13 cellular contexts compared by ENCODE assay signal in genomic region chr5:78540335-78541057, GRCh38.
A peak's percentile ranks its signal among the peaks of the same experiment; 100 is the strongest.
DNase-seq lines count a peak whose midpoint lies in the region; ATAC-seq and TF ChIP-seq lines count a peak whose summit lies in the region.
"Had no signal": no experiment of that assay in that cellular context is flagged by ENCODE, and none has a peak within 500 bp of the region (broad histone marks: within the 10 kb centered on the region; RNA-seq: fewer than 3 reads in every experiment).

No MANE protein-coding gene starts in this region.

- H3K9ac ChIP-seq in HCT116 (ENCODE audit: low read length) (no peak overlapping the region), GM23248 (no peak overlapping the region)

- H3K9me3 Mint-ChIP-seq in glutamatergic neuron (ENCODE audit: unreplicated experiment), result peaks cover 3% of the 10 kb centered on the region
- H3K9me3 Mint-ChIP-seq: activated T-cell treated with anti-CD3 and anti-CD28 coated beads, Interleukin-2, amount 50 U/mL, for 4 hours; CD4-positive, CD25-positive, alpha-beta regulatory T cell; natural killer cell had no signal

- peaks cover 12% of the 10 kb centered on the region for H3K4me1 Mint-ChIP-seq in glutamatergic neuron (ENCODE audit: low read depth, unreplicated experiment)
- H3K4me1 Mint-ChIP-seq: CD4-positive, CD25-positive, alpha-beta regulatory T cell had no signal

- no peak for DNase-seq in HCT116 (ENCODE audit: low read depth, low spot score)
- DNase-seq in adrenal gland, result peak in 3 of 7 donors; percentile 57 to 76 (median 61)
- peak; percentile 84 for DNase-seq in right atrium auricular region (ENCODE audit: low spot score)
- peak; percentile 53 for DNase-seq in retina
- DNase-seq in GM23248, result no peak
- no peak for DNase-seq in NCI-H2029 treated with DMSO at 0.1 percent for 48 hours (lab: John Stamatoyannopoulos, UW)
- no peak for DNase-seq in glutamatergic neuron
- DNase-seq: activated T-cell treated with anti-CD3 and anti-CD28 coated beads, Interleukin-2, amount 50 U/mL, for 4 hours; CD4-positive, CD25-positive, alpha-beta regulatory T cell; natural killer cell; NCI-H1092 treated with DMSO at 0.1 percent for 48 hours had no signal

- no peak overlapping the region for H3K27ac ChIP-seq in HCT116 (ENCODE audit: low read depth, low read length)
- peak overlapping the region in 3 of 5 donors; percentile 15 to 73 (median 71) for H3K27ac ChIP-seq in adrenal gland
- H3K27ac ChIP-seq in right atrium auricular region, result peak overlapping the region; percentile 52 to 73
- H3K27ac ChIP-seq in GM23248, result no peak overlapping the region
- H3K27ac ChIP-seq: SK-N-MC had no signal

- H3K36me3 ChIP-seq in HCT116 (ENCODE audit: control insufficient read depth in 1 of 2, insufficient read depth in 2 of 2, low read length in 2 of 2) (no peaks in the 10 kb centered on the region), adrenal gland (replicated peaks in 1 of 2) (no peaks in the 10 kb centered on the region), right atrium auricular region (no peaks in the 10 kb centered on the region), GM23248 (ENCODE audit: low read depth) (no peaks in the 10 kb centered on the region)

- H3K36me3 Mint-ChIP-seq in glutamatergic neuron (ENCODE audit: unreplicated experiment), result no peaks in the 10 kb centered on the region
- H3K36me3 Mint-ChIP-seq: CD4-positive, CD25-positive, alpha-beta regulatory T cell; natural killer cell had no signal

- POLR2A ChIA-PET in HCT116 (lab: Charles Lee), result no interaction called here

- no peak overlapping the region for H3K27ac Mint-ChIP-seq in glutamatergic neuron (ENCODE audit: unreplicated experiment)
- H3K27ac Mint-ChIP-seq: CD4-positive, CD25-positive, alpha-beta regulatory T cell; natural killer cell had no signal

- H3F3A ChIP-seq in GM23248 (ENCODE audit: insufficient read depth), result peaks cover 12% of the 10 kb centered on the region

- RAD21 ChIA-PET in HCT116 (lab: Charles Lee; ENCODE audit: low non-redundant PET in 1 of 2, low total read pairs in 2 of 2, uncharacterized antibody in 2 of 2, unreplicated experiment in 2 of 2), result no interaction called here

- H3K9me3 ChIP-seq in HCT116 (ENCODE audit: control insufficient read depth in 1 of 2, insufficient read depth in 1 of 2, low read depth in 1 of 2, low read length in 2 of 2), result no peaks in the 10 kb centered on the region
- H3K9me3 ChIP-seq in adrenal gland (replicated peaks in 1 of 3), result no peaks in the 10 kb centered on the region
- H3K9me3 ChIP-seq in right atrium auricular region, result no peaks in the 10 kb centered on the region
- H3K9me3 ChIP-seq in GM23248 (ENCODE audit: low read depth), result no peaks in the 10 kb centered on the region

- H4K20me1 ChIP-seq in HCT116 (ENCODE audit: insufficient read depth), result no peaks in the 10 kb centered on the region
- no peaks in the 10 kb centered on the region for H4K20me1 ChIP-seq in GM23248 (ENCODE audit: insufficient read depth)

- H3K9me2 ChIP-seq in HCT116 (ENCODE audit: insufficient read depth) (no peaks in the 10 kb centered on the region), GM23248 (ENCODE audit: insufficient read depth) (no peaks in the 10 kb centered on the region)

- H3K4me3 ChIP-seq in HCT116 (replicated peaks in 1 of 2; ENCODE audit: low read depth in 1 of 2, low read length in 2 of 2), result no peak overlapping the region
- no peak overlapping the region for H3K4me3 ChIP-seq in adrenal gland
- H3K4me3 ChIP-seq in right atrium auricular region, result no peak overlapping the region
- H3K4me3 ChIP-seq in GM23248, result no peak overlapping the region
- H3K4me3 ChIP-seq: SK-N-MC had no signal

- ATAC-seq in HCT116 (no peak), HG03521 (IDR thresholded peaks at IDR 0.05; ENCODE audit: unreplicated experiment) (no peak)
- ATAC-seq: activated T-cell treated with anti-CD3 and anti-CD28 coated beads, Interleukin-2, amount 50 U/mL, for 4 hours; natural killer cell had no signal

- TF ChIP-seq POLR2A in HCT116 (IDR thresholded peaks at IDR 0.05; ENCODE audit: borderline replicate concordance, extremely low read depth, insufficient read depth, insufficient read length) (no peak), adrenal gland (IDR thresholded peaks at IDR 0.05) (no peak)

- in situ Hi-C loops in GM23248 (cut with MboI), result no loop called here

- WGBS in adrenal gland, 4 donors, result 52 to 77% (median 67%) methylated on average over 7 of the region's 7 CpGs
- 50 to 54% methylated on average over 7 of the region's 7 CpGs for WGBS in GM23248 (ENCODE audit: low coverage in 1 of 2, low lambda C conversion rate in 2 of 2, missing lambda C conversion rate in 2 of 2), 2 experiments

- CTCF ChIA-PET in HCT116 (lab: Charles Lee), result no interaction called here

- TF ChIP-seq CTCF in HCT116 (IDR thresholded peaks at IDR 0.05 in 2 of 3, conservative IDR thresholded peaks at IDR 0.05 in 1 of 3; ENCODE audit: borderline replicate concordance in 1 of 3, insufficient read depth in 1 of 3, low read depth in 2 of 3, low read length in 2 of 3) (no peak), adrenal gland (IDR thresholded peaks at IDR 0.05) (no peak), right atrium auricular region (IDR thresholded peaks at IDR 0.05) (no peak), glutamatergic neuron (IDR thresholded peaks at IDR 0.05; ENCODE audit: partially characterized antibody, unreplicated experiment) (no peak)

- H3K27me3 ChIP-seq in HCT116 (ENCODE audit: insufficient read depth, low read length), result no peaks in the 10 kb centered on the region
- no peaks in the 10 kb centered on the region for H3K27me3 ChIP-seq in adrenal gland
- no peaks in the 10 kb centered on the region for H3K27me3 ChIP-seq in right atrium auricular region
- no peaks in the 10 kb centered on the region for H3K27me3 ChIP-seq in GM23248 (replicated peaks; ENCODE audit: insufficient read depth)

- H3K79me2 ChIP-seq in HCT116 (ENCODE audit: insufficient read depth, low read length) (no peaks in the 10 kb centered on the region), GM23248 (ENCODE audit: insufficient read depth) (0 out of 2 replicates have a peak, but pooled peaks cover 12% of the 10 kb centered on the region)

- H3K4me2 ChIP-seq in HCT116 (ENCODE audit: low read length) (no peak overlapping the region), GM23248 (ENCODE audit: unreplicated experiment) (no peak overlapping the region)

- H2AFZ ChIP-seq in HCT116 (ENCODE audit: low read depth, low read length, poor library complexity, severe bottlenecking) (no peak overlapping the region), GM23248 (no peak overlapping the region)

- no peak overlapping the region for H3K4me3 Mint-ChIP-seq in glutamatergic neuron (ENCODE audit: unreplicated experiment)
- H3K4me3 Mint-ChIP-seq: activated T-cell treated with anti-CD3 and anti-CD28 coated beads, Interleukin-2, amount 50 U/mL, for 4 hours; CD4-positive, CD25-positive, alpha-beta regulatory T cell; natural killer cell had no signal

- intact Hi-C loops in HCT116 (cut with micrococcal nuclease) (no loop called here), adrenal gland (cut with DNase I) (loop anchor here in 1 of 2 donors (10.0 kb wide), 1 partner anchor 104 kb away; the partner anchor contains the start of gene LHFPL2)

- TF ChIP-seq RAD21 in HCT116 (IDR thresholded peaks at IDR 0.05; ENCODE audit: low read depth), result peak; percentile 15; the same call in 1 of the 2 replicates

- peaks cover 3% of the 10 kb centered on the region for H3K27me3 Mint-ChIP-seq in glutamatergic neuron (ENCODE audit: unreplicated experiment)

- H3K4me1 ChIP-seq in HCT116 (ENCODE audit: control insufficient read depth in 1 of 2, insufficient read depth in 2 of 2, low read length in 2 of 2) (peaks cover 0 to 8% of the 10 kb centered on the region in 2 experiments; a peak in 1 of 4 replicates), adrenal gland (replicated peaks in 1 of 2) (peaks cover 15 to 37% of the 10 kb centered on the region in 2 donors), right atrium auricular region (peaks cover 0 to 26% of the 10 kb centered on the region in 2 donors), GM23248 (ENCODE audit: insufficient read depth) (peaks cover 15% of the 10 kb centered on the region)

- BruUV-seq in HCT116 (replicated peaks; lab: Mats Ljungman, UMichigan), result no TSS peak

TF ChIP-seq in HCT116, 20 proteins besides CTCF, POLR2A, EP300 and RAD21:
- TF ChIP-seq POLR2AphosphoS5 (IDR thresholded peaks at IDR 0.05; ENCODE audit: low read depth, low read length) (no peak), TCF7L2 (IDR thresholded peaks at IDR 0.05; ENCODE audit: borderline replicate concordance, extremely low read depth, insufficient read depth, insufficient read length) (no peak), EZH2phosphoT487 (IDR thresholded peaks at IDR 0.05; ENCODE audit: borderline replicate concordance) (no peak), FOSL1 (IDR thresholded peaks at IDR 0.05; ENCODE audit: low read depth) (no peak)

Comparison
In these comparisons a context has a peak if more than half of its experiments do, and no peak if none do; other contexts are left out.
1. DNase-seq: peak in right atrium auricular region (single experiment) and retina (single experiment); none in HCT116 (single experiment), GM23248 (single experiment), NCI-H2029 treated with DMSO at 0.1 percent for 48 hours (single experiment) and glutamatergic neuron (single experiment).
2. H3K27ac ChIP-seq: peak in adrenal gland (3 of 5) and right atrium auricular region (2 of 2); none in HCT116 (single experiment) and GM23248 (single experiment).